15 cellular contexts compared by ENCODE assay signal in genomic region chr6:28743271-28743789, GRCh38.
DNase-seq lines count a peak whose midpoint lies in the region; ATAC-seq, FAIRE-seq and TF ChIP-seq lines count a peak whose summit lies in the region.
"Had no signal": no experiment of that assay in that cellular context is flagged by ENCODE, and none has a peak within 500 bp of the region (broad histone marks: within the 10 kb centered on the region; RNA-seq: fewer than 3 reads in every experiment).

No MANE protein-coding gene starts in this region.

- no peak for TF ChIP-seq EP300 in GM12878 (IDR thresholded peaks at IDR 0.05; ENCODE audit: borderline replicate concordance in 1 of 2, control insufficient read depth in 1 of 2, low read depth in 2 of 2, low read length in 2 of 2)

- H3K36me3 ChIP-seq in Caco-2 (ENCODE audit: control insufficient read depth, insufficient read depth, low read length): no peaks in the 10 kb centered on the region
- H3K36me3 ChIP-seq in HUES6 (ENCODE audit: control insufficient read depth, insufficient read depth, low read length): no peaks in the 10 kb centered on the region
- H3K36me3 ChIP-seq in GM12878 (ENCODE audit: control insufficient read depth in 2 of 2, insufficient read depth in 2 of 2, low read length in 1 of 2): no peaks in the 10 kb centered on the region
- H3K36me3 ChIP-seq in iPS-18a (ENCODE audit: control insufficient read depth, low read depth, low read length): no peaks in the 10 kb centered on the region
- H3K36me3 ChIP-seq: heart right ventricle, sigmoid colon had no signal

- TF ChIP-seq RAD21 in GM12878 (IDR thresholded peaks at IDR 0.05; ENCODE audit: insufficient read depth, low read depth, low read length): no peak

- SMC1A ChIA-PET in GM12878 (lab: Charles Lee; ENCODE audit: uncharacterized antibody, unreplicated experiment): interaction anchor here (0.6 kb wide), 1 partner anchor 1447 kb away, joined by 3 read pairs; no protein-coding TSS in a partner anchor

- no peak overlapping the region for H3K9ac ChIP-seq in HUES6 (ENCODE audit: low read length)
- H3K9ac ChIP-seq in GM12878 (ENCODE audit: control insufficient read depth, insufficient read depth, low read length): no peak overlapping the region
- H3K9ac ChIP-seq in iPS-18a (ENCODE audit: low read length): no peak overlapping the region

- BruUV-seq in Caco-2 (replicated peaks; lab: Mats Ljungman, UMichigan): no TSS peak
- no TSS peak for BruUV-seq in GM12878 (replicated peaks; lab: Mats Ljungman, UMichigan)

- TF ChIP-seq CTCF in Caco-2 (IDR thresholded peaks at IDR 0.05; ENCODE audit: insufficient read depth in 1 of 2, low read depth in 1 of 2, low read length in 1 of 2, severe bottlenecking in 1 of 2, unreplicated experiment in 1 of 2) (no peak), GM12878 (IDR thresholded peaks at IDR 0.05 in 2 of 3, conservative IDR thresholded peaks at IDR 0.05 in 1 of 3; ENCODE audit: control insufficient read depth in 2 of 3, extremely low read depth in 1 of 3, insufficient read depth in 1 of 3, low read depth in 3 of 3, low read length in 3 of 3) (no peak)

- CTCF ChIA-PET in Caco-2 (lab: Charles Lee) (no interaction called here), GM12878 (lab: Yijun Ruan, JAX) (no interaction called here)
- CTCF ChIA-PET in activated CD4-positive, alpha-beta memory T cell treated with anti-CD3 and anti-CD28 coated beads for 36 hours (lab: Charles Lee): no interaction called here

- no peak overlapping the region for H3K27ac Mint-ChIP-seq in Caco-2 (ENCODE audit: unreplicated experiment)
- H3K27ac Mint-ChIP-seq in activated CD4-positive, alpha-beta memory T cell treated with anti-CD3 and anti-CD28 coated beads for 36 hours: no peak overlapping the region
- H3K27ac Mint-ChIP-seq: activated CD4-positive, alpha-beta T cell treated with anti-CD3 and anti-CD28 coated beads, Interleukin-2, amount 10 ng/mL, durations not matched to agents 24 days and 14 days; activated naive CD4-positive, alpha-beta T cell treated with anti-CD3 and anti-CD28 coated beads, Interleukin-2, amount 10 ng/mL, durations not matched to agents 7 days and 5 days; CD8-positive, alpha-beta memory T cell had no signal

- H3K27me3 ChIP-seq in Caco-2 (replicated peaks; ENCODE audit: control insufficient read depth, insufficient read depth, low read length) (no peaks in the 10 kb centered on the region), HUES6 (ENCODE audit: control insufficient read depth, insufficient read depth, low read length) (peaks cover 51% of the 10 kb centered on the region; the same call in 1 of the 2 replicates), GM12878 (replicated peaks in 1 of 2; ENCODE audit: control insufficient read depth in 2 of 2, insufficient read depth in 2 of 2, low read length in 1 of 2) (no peaks in the 10 kb centered on the region), iPS-18a (ENCODE audit: control insufficient read depth, insufficient read depth, low read length) (peaks cover 70% of the 10 kb centered on the region)

- H3K27ac ChIP-seq in HUES6 (ENCODE audit: low read depth, low read length) (no peak overlapping the region), GM12878 (ENCODE audit: control insufficient read depth, insufficient read depth) (no peak overlapping the region), iPS-18a (ENCODE audit: low read length) (no peak overlapping the region)
- H3K27ac ChIP-seq: heart right ventricle, sigmoid colon had no signal

- H3K4me1 ChIP-seq in Caco-2: no peaks in the 10 kb centered on the region
- H3K4me1 ChIP-seq in HUES6 (ENCODE audit: control insufficient read depth, insufficient read depth, low read length): 0 out of 2 replicates have a peak, but pooled peaks cover 6% of the 10 kb centered on the region
- no peaks in the 10 kb centered on the region for H3K4me1 ChIP-seq in GM12878 (ENCODE audit: control insufficient read depth, insufficient read depth, low read length)
- H3K4me1 ChIP-seq in iPS-18a (ENCODE audit: control insufficient read depth, low read depth, low read length): peaks cover 3% of the 10 kb centered on the region
- H3K4me1 ChIP-seq: heart right ventricle, sigmoid colon had no signal

- H3K27me3 Mint-ChIP-seq in Caco-2 (ENCODE audit: insufficient read depth, unreplicated experiment): peaks cover 5% of the 10 kb centered on the region
- peaks cover 57% of the 10 kb centered on the region for H3K27me3 Mint-ChIP-seq in activated CD4-positive, alpha-beta memory T cell treated with anti-CD3 and anti-CD28 coated beads for 36 hours

- H3K4me3 ChIP-seq in Caco-2 (ENCODE audit: low read depth, low read length): no peak overlapping the region
- peak overlapping the region; percentile 69 for H3K4me3 ChIP-seq in HUES6 (ENCODE audit: low read depth, low read length)
- H3K4me3 ChIP-seq in GM12878: 0 out of 2 replicates have a peak overlapping the region, but pooled peaks have one; percentile 17
- peak overlapping the region; percentile 85 for H3K4me3 ChIP-seq in iPS-18a (ENCODE audit: low read length)
- H3K4me3 ChIP-seq: heart right ventricle, sigmoid colon had no signal

- intact Hi-C loops in Caco-2 (cut with micrococcal nuclease; ENCODE audit: unreplicated experiment): no loop called here
- intact Hi-C loops in GM12878 (cut with micrococcal nuclease; ENCODE audit: unreplicated experiment): no loop called here
- intact Hi-C loops in activated CD4-positive, alpha-beta memory T cell treated with anti-CD3 and anti-CD28 coated beads for 36 hours (cut with micrococcal nuclease): no loop called here

- ATAC-seq in GM12878: no peak
- ATAC-seq: heart right ventricle had no signal

- in situ Hi-C loops in GM12878 (cut with MboI): no loop called here

- H3K79me2 ChIP-seq in GM12878 (ENCODE audit: control insufficient read depth, insufficient read depth, low read length): no peaks in the 10 kb centered on the region

- peak overlapping the region; percentile 42 for H3K4me3 Mint-ChIP-seq in Caco-2 (ENCODE audit: unreplicated experiment)
- H3K4me3 Mint-ChIP-seq in activated CD4-positive, alpha-beta memory T cell treated with anti-CD3 and anti-CD28 coated beads for 36 hours: no peak overlapping the region
- H3K4me3 Mint-ChIP-seq: activated CD4-positive, alpha-beta T cell treated with anti-CD3 and anti-CD28 coated beads, Interleukin-2, amount 10 ng/mL, durations not matched to agents 24 days and 14 days; activated naive CD4-positive, alpha-beta T cell treated with anti-CD3 and anti-CD28 coated beads, Interleukin-2, amount 10 ng/mL, durations not matched to agents 7 days and 5 days had no signal

- WGBS in GM12878 (ENCODE audit: insufficient coverage, insufficient replicate concordance, low lambda C conversion rate, missing lambda C conversion rate): 24% methylated on average over 10 of the region's 10 CpGs

- peaks cover 2% of the 10 kb centered on the region for H3K4me1 Mint-ChIP-seq in Caco-2 (ENCODE audit: low read depth, unreplicated experiment)
- H3K4me1 Mint-ChIP-seq in activated CD4-positive, alpha-beta memory T cell treated with anti-CD3 and anti-CD28 coated beads for 36 hours (ENCODE audit: low read depth): no peaks in the 10 kb centered on the region
- H3K4me1 Mint-ChIP-seq: activated naive CD4-positive, alpha-beta T cell treated with anti-CD3 and anti-CD28 coated beads, Interleukin-2, amount 10 ng/mL, durations not matched to agents 7 days and 5 days had no signal

- H3K4me2 ChIP-seq in GM12878 (ENCODE audit: control insufficient read depth, insufficient read depth): peak overlapping the region; percentile 17; the same call in 1 of the 2 replicates

- TF ChIP-seq POLR2A in GM12878 (IDR thresholded peaks at IDR 0.05; ENCODE audit: low read depth, low read length): no peak

- peaks cover 15% of the 10 kb centered on the region for H3K36me3 Mint-ChIP-seq in Caco-2 (ENCODE audit: insufficient read depth, unreplicated experiment)
- H3K36me3 Mint-ChIP-seq in activated CD4-positive, alpha-beta memory T cell treated with anti-CD3 and anti-CD28 coated beads for 36 hours: peaks cover 14% of the 10 kb centered on the region

- H3K9me3 ChIP-seq in Caco-2: no peaks in the 10 kb centered on the region
- no peaks in the 10 kb centered on the region for H3K9me3 ChIP-seq in HUES6 (ENCODE audit: control insufficient read depth, insufficient read depth, low read depth, low read length)
- no peaks in the 10 kb centered on the region; the same call in 1 of the 3 replicates for H3K9me3 ChIP-seq in GM12878 (replicated peaks; ENCODE audit: control insufficient read depth, insufficient read depth, low read length)
- H3K9me3 ChIP-seq in iPS-18a (ENCODE audit: control insufficient read depth, low read depth, low read length): no peaks in the 10 kb centered on the region

- FAIRE-seq in GM12878 (lab: Jason Lieb, UNC): no peak

- no peak for DNase-seq in Caco-2
- no peak for DNase-seq in GM12878 (ENCODE audit: low read depth, low spot score)
- DNase-seq in DMS79 treated with DMSO at 0.1 percent for 48 hours (lab: John Stamatoyannopoulos, UW): no peak
- no peak for DNase-seq in activated gamma-delta T cell (lab: John Stamatoyannopoulos, UW)
- no peak for DNase-seq in putamen (ENCODE audit: low spot score)
- DNase-seq in activated CD4-positive, alpha-beta memory T cell treated with anti-CD3 and anti-CD28 coated beads for 36 hours: no peak
- DNase-seq: activated CD4-positive, alpha-beta T cell treated with anti-CD3 and anti-CD28 coated beads, Interleukin-2, amount 10 ng/mL, durations not matched to agents 24 days and 14 days; activated naive CD4-positive, alpha-beta T cell treated with anti-CD3 and anti-CD28 coated beads, Interleukin-2, amount 10 ng/mL, durations not matched to agents 7 days and 5 days; CD8-positive, alpha-beta memory T cell; cortex of kidney; heart right ventricle; SHP77; sigmoid colon had no signal

- H2AFZ ChIP-seq in GM12878 (ENCODE audit: control insufficient read depth, low read depth, low read length): no peak overlapping the region

- RAD21 ChIA-PET in GM12878 (lab: Charles Lee; ENCODE audit: unreplicated experiment): no interaction called here

- no peaks in the 10 kb centered on the region for H3K9me3 Mint-ChIP-seq in Caco-2 (ENCODE audit: unreplicated experiment)
- H3K9me3 Mint-ChIP-seq in activated CD4-positive, alpha-beta memory T cell treated with anti-CD3 and anti-CD28 coated beads for 36 hours: peaks cover 7% of the 10 kb centered on the region

- no peaks in the 10 kb centered on the region for H4K20me1 ChIP-seq in GM12878 (ENCODE audit: control insufficient read depth, insufficient read depth)

- POLR2A ChIA-PET in Caco-2 (lab: Charles Lee): interaction anchor here (0.6 kb wide), 1 partner anchor 86 kb away, joined by 3 read pairs; no protein-coding TSS in a partner anchor
- POLR2A ChIA-PET in GM12878 (lab: Charles Lee): no interaction called here
- POLR2A ChIA-PET in activated CD4-positive, alpha-beta memory T cell treated with anti-CD3 and anti-CD28 coated beads for 36 hours (lab: Charles Lee): no interaction called here

TF ChIP-seq in GM12878, 131 proteins besides CTCF, POLR2A, EP300 and RAD21:
- TF ChIP-seq MXI1 (IDR thresholded peaks at IDR 0.05; ENCODE audit: low read depth, low read length): no peak
